Comparison of ENCODE assay signal across 19 cellular contexts in genomic region chr1:204558467-204558866, GRCh38. TPM values are rescaled to one million over a fixed set of nuclear protein-coding genes. Genes with fewer than 3 reads are reported as not detected.
DNase-seq lines count a peak whose midpoint lies in the region; ATAC-seq and TF ChIP-seq lines count a peak whose summit lies in the region.
"Had no signal": no experiment of that assay in that cellular context is flagged by ENCODE, and none has a peak within 500 bp of the region (broad histone marks: within the 10 kb centered on the region; RNA-seq: fewer than 3 reads in every experiment).

No MANE protein-coding gene starts in this region.

- CTCF ChIA-PET in activated CD4-positive, alpha-beta T cell treated with anti-CD3 and anti-CD28 coated beads, Interleukin-2, amount 10 ng/mL, durations not matched to agents 7 days and 5 days (lab: Charles Lee) = interaction anchor here (0.7 to 2.5 kb wide), 5 partner anchors 8 to 279 kb away, joined by 3 to 10 read pairs (median 4); no protein-coding TSS in a partner anchor

- no peak overlapping the region for H3K27ac ChIP-seq in BLaER1
- H3K27ac ChIP-seq: SJCRH30, skin epidermis, tibial nerve had no signal

- H3K4me1 Mint-ChIP-seq in activated CD4-positive, alpha-beta T cell treated with anti-CD3 and anti-CD28 coated beads, Interleukin-2, amount 10 ng/mL, durations not matched to agents 7 days and 5 days = peaks cover 43% of the 10 kb centered on the region

- no peaks in the 10 kb centered on the region for H3K9me3 Mint-ChIP-seq in activated CD4-positive, alpha-beta T cell treated with anti-CD3 and anti-CD28 coated beads, Interleukin-2, amount 10 ng/mL, durations not matched to agents 7 days and 5 days
- H3K9me3 Mint-ChIP-seq: CD8-positive, alpha-beta T cell; stimulated activated naive CD8-positive, alpha-beta T cell treated with anti-CD3 and anti-CD28 coated beads, Interleukin-15, Interleukin-2, amounts not matched to agents 100 ng/mL and 50 ng/mL, for 24 hours had no signal

- H3K9ac ChIP-seq in BLaER1 = no peak overlapping the region

- H3K27ac Mint-ChIP-seq in activated CD4-positive, alpha-beta T cell treated with anti-CD3 and anti-CD28 coated beads, Interleukin-2, amount 10 ng/mL, durations not matched to agents 7 days and 5 days = no peak overlapping the region
- H3K27ac Mint-ChIP-seq: CD8-positive, alpha-beta T cell; stimulated activated naive CD8-positive, alpha-beta T cell treated with anti-CD3 and anti-CD28 coated beads, Interleukin-15, Interleukin-2, amounts not matched to agents 100 ng/mL and 50 ng/mL, for 24 hours; T-helper 17 cell had no signal

- POLR2A ChIA-PET in activated CD4-positive, alpha-beta T cell treated with anti-CD3 and anti-CD28 coated beads, Interleukin-2, amount 10 ng/mL, durations not matched to agents 7 days and 5 days (lab: Charles Lee) = no interaction called here

- H3K9me3 ChIP-seq in BLaER1 = no peaks in the 10 kb centered on the region
- H3K9me3 ChIP-seq: HAP-1, SJCRH30, tibial nerve had no signal

- H3K36me3 Mint-ChIP-seq in activated CD4-positive, alpha-beta T cell treated with anti-CD3 and anti-CD28 coated beads, Interleukin-2, amount 10 ng/mL, durations not matched to agents 7 days and 5 days (ENCODE audit: low read depth) = peaks cover 36% of the 10 kb centered on the region

- in situ Hi-C loops in GM13977 (cut with MboI; ENCODE audit: low pct_unique_long_range_greater_than_20kb, low sequenced_read_pairs, unreplicated experiment) = no loop called here

- H3K36me3 ChIP-seq in BLaER1 = peaks cover 86% of the 10 kb centered on the region

- no peak overlapping the region for H3K4me3 Mint-ChIP-seq in activated CD4-positive, alpha-beta T cell treated with anti-CD3 and anti-CD28 coated beads, Interleukin-2, amount 10 ng/mL, durations not matched to agents 7 days and 5 days
- H3K4me3 Mint-ChIP-seq: CD8-positive, alpha-beta T cell; stimulated activated naive CD8-positive, alpha-beta T cell treated with anti-CD3 and anti-CD28 coated beads, Interleukin-15, Interleukin-2, amounts not matched to agents 100 ng/mL and 50 ng/mL, for 24 hours; T-helper 17 cell had no signal

- H3K4me2 ChIP-seq in BLaER1 = peak overlapping the region; percentile 10; the same call in 1 of the 2 replicates

- no peaks in the 10 kb centered on the region for H3K27me3 ChIP-seq in BLaER1
- H3K27me3 ChIP-seq: SJCRH30, tibial nerve had no signal

- peak; percentile 57 for DNase-seq in DMS153 treated with DMSO at 0.1 percent for 48 hours (lab: John Stamatoyannopoulos, UW; ENCODE audit: unreplicated experiment)
- DNase-seq in NCI-H1417 (lab: John Stamatoyannopoulos, UW) = peak; percentile 60 to 92 (median 66)
- DNase-seq in NCI-H774 (lab: John Stamatoyannopoulos, UW) = peak; percentile 47
- no peak for DNase-seq in GM13977 (ENCODE audit: low spot score)
- DNase-seq in activated CD4-positive, alpha-beta T cell treated with anti-CD3 and anti-CD28 coated beads, Interleukin-2, amount 10 ng/mL, durations not matched to agents 7 days and 5 days = no peak
- DNase-seq in RKO (ENCODE audit: low spot score) = no peak
- DNase-seq: CD8-positive, alpha-beta T cell; central memory CD4-positive, alpha-beta T cell; effector CD4-positive, alpha-beta T cell; midbrain; NCI-H226; T-helper 17 cell had no signal

- ATAC-seq in GM19395 (IDR thresholded peaks at IDR 0.05; ENCODE audit: unreplicated experiment) = no peak
- ATAC-seq: CD8-positive, alpha-beta T cell; T-helper 17 cell had no signal

- TF ChIP-seq CTCF in GM13977 (IDR thresholded peaks at IDR 0.05; ENCODE audit: extremely low read depth, insufficient read depth, missing control alignments) = no peak

- H4K20me1 ChIP-seq in BLaER1 = peaks cover 53% of the 10 kb centered on the region

- H3K4me1 ChIP-seq in BLaER1 = peaks cover 49% of the 10 kb centered on the region
- H3K4me1 ChIP-seq: HAP-1, tibial nerve had no signal

- no peaks in the 10 kb centered on the region for H3K27me3 Mint-ChIP-seq in activated CD4-positive, alpha-beta T cell treated with anti-CD3 and anti-CD28 coated beads, Interleukin-2, amount 10 ng/mL, durations not matched to agents 7 days and 5 days
- H3K27me3 Mint-ChIP-seq: stimulated activated naive CD8-positive, alpha-beta T cell treated with anti-CD3 and anti-CD28 coated beads, Interleukin-15, Interleukin-2, amounts not matched to agents 100 ng/mL and 50 ng/mL, for 24 hours; T-helper 17 cell had no signal

- no peak overlapping the region for H3K4me3 ChIP-seq in BLaER1
- H3K4me3 ChIP-seq: HAP-1, SJCRH30, skin epidermis, tibial nerve had no signal

RNA-seq across cellular contexts. Expression of gene MDM4, which starts 42.3 kb away (rescaled TPM):
- 10 to 100 TPM; 95.0 to 98.1 TPM for total RNA-seq in activated CD4-positive, alpha-beta T cell treated with anti-CD3 and anti-CD28 coated beads, Interleukin-2, amount 10 ng/mL, durations not matched to agents 7 days and 5 days

Comparison
In these comparisons a context has a peak if more than half of its experiments do, and no peak if none do; other contexts are left out.
1. DNase-seq: peak in DMS153 treated with DMSO at 0.1 percent for 48 hours (single experiment), NCI-H1417 (3 of 3) and NCI-H774 (single experiment); none in GM13977 (single experiment), activated CD4-positive, alpha-beta T cell treated with anti-CD3 and anti-CD28 coated beads, Interleukin-2, amount 10 ng/mL, durations not matched to agents 7 days and 5 days (single experiment) and RKO (single experiment).